ENCODE assay signal across 23 cellular contexts in the genomic region with DNA sequence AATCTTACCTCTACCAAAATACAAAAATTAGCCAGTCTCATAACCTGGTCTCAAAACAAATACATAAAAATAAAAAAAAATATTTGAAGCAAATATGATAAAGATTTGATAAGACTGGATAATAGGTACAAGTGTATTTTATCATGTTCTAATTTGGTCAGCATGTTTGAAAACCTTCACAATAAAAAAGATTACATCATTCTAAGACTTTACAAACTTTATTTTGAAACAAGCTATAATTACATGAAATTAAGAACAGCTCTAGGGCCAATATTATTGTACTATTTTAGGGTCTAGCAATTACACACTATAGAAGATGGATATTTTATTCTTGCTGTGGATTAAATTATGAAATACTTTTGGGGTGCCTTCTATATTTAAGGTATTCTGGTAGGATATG. TPM values are rescaled to one million over a fixed set of nuclear protein-coding genes. Genes with fewer than 3 reads are reported as not detected.
DNase-seq lines count a peak whose midpoint lies in the region; ATAC-seq, FAIRE-seq and TF ChIP-seq lines count a peak whose summit lies in the region.
"Had no signal": no experiment of that assay in that cellular context is flagged by ENCODE, and none has a peak within 500 bp of the region (broad histone marks: within the 10 kb centered on the region; RNA-seq: fewer than 3 reads in every experiment).

No MANE protein-coding gene starts in this region.

- TF ChIP-seq EP300 in HepG2 (IDR thresholded peaks at IDR 0.05; ENCODE audit: low read depth in 2 of 2, low read length in 2 of 2) (no peak), HepG2 (CRISPR knock-in tag; IDR thresholded peaks at IDR 0.05; ENCODE audit: borderline replicate concordance) (no peak)

- H3K36me3 Mint-ChIP-seq in T-helper 17 cell (ENCODE audit: low read depth): no peaks in the 10 kb centered on the region

- no TSS peak for BruUV-seq in HepG2 (replicated peaks; lab: Mats Ljungman, UMichigan)

- no peak for TF ChIP-seq POLR2A in HepG2 (IDR thresholded peaks at IDR 0.05; ENCODE audit: insufficient read depth in 1 of 2, low read depth in 2 of 2, low read length in 2 of 2)
- no peak for TF ChIP-seq POLR2A in right lobe of liver (IDR thresholded peaks at IDR 0.05)

- DNase-seq in HepG2 (ENCODE audit: low spot score) (no peak), right lobe of liver (no peak), T-helper 17 cell (no peak), kidney (no peak), NOMO-1 treated with dmso at 0.1 percent for 144 hours (lab: John Stamatoyannopoulos, UW; ENCODE audit: unreplicated experiment) (no peak), GM13977 (ENCODE audit: low spot score) (no peak), NCI-H1436 treated with DMSO at 0.1 percent for 48 hours (lab: John Stamatoyannopoulos, UW) (no peak)
- DNase-seq: 8988T; CD4-positive, CD25-positive, alpha-beta regulatory T cell; CD8-positive, alpha-beta T cell; DMS 273 treated with DMSO at 0.1 percent for 48 hours; DMS79; EL; GF-D8; GM23248; H7; HCEC 1CT had no signal

- H3K79me2 ChIP-seq in HepG2 (ENCODE audit: insufficient read depth, low read length): no peaks in the 10 kb centered on the region

- no peak for FAIRE-seq in HepG2 (lab: Jason Lieb, UNC)
- peak; percentile 68 for FAIRE-seq in kidney (lab: Jason Lieb, UNC)
- FAIRE-seq: D721Med, GM12892, H1 had no signal

- ATAC-seq in HepG2 (no peak), right lobe of liver (no peak), T-helper 17 cell (no peak)
- ATAC-seq: CD8-positive, alpha-beta T cell had no signal

- POLR2A ChIA-PET in HepG2 (lab: Yijun Ruan, JAX): no interaction called here

- H3K4me1 ChIP-seq in HepG2 (ENCODE audit: insufficient read depth, low read length) (no peaks in the 10 kb centered on the region), right lobe of liver (no peaks in the 10 kb centered on the region), kidney (ENCODE audit: control insufficient read depth in 1 of 2, insufficient read depth in 1 of 2, low read depth in 1 of 2, low read length in 2 of 2) (no peaks in the 10 kb centered on the region)
- H3K4me1 ChIP-seq: BLaER1 had no signal

- H3K4me3 Mint-ChIP-seq in T-helper 17 cell: no peak overlapping the region
- H3K4me3 Mint-ChIP-seq: B cell; CD4-positive, CD25-positive, alpha-beta regulatory T cell; CD8-positive, alpha-beta T cell had no signal

- no peaks in the 10 kb centered on the region for H3K27me3 ChIP-seq in HepG2 (ENCODE audit: control insufficient read depth in 1 of 2, insufficient read depth in 2 of 2, low read length in 2 of 2)
- H3K27me3 ChIP-seq in right lobe of liver: no peaks in the 10 kb centered on the region
- H3K27me3 ChIP-seq: BLaER1 had no signal

- peak overlapping the region; percentile 32 for H3K27ac Mint-ChIP-seq in T-helper 17 cell
- H3K27ac Mint-ChIP-seq: B cell; CD4-positive, CD25-positive, alpha-beta regulatory T cell; CD8-positive, alpha-beta T cell had no signal

- H3K9ac ChIP-seq in HepG2 (ENCODE audit: insufficient read depth, low read depth, low read length) (no peak overlapping the region), kidney (ENCODE audit: low read length in 2 of 2) (no peak overlapping the region)
- H3K9ac ChIP-seq: BLaER1, GM23248 had no signal

- H3K36me3 ChIP-seq in HepG2 (replicated peaks in 1 of 2; ENCODE audit: control insufficient read depth in 1 of 2, insufficient read depth in 2 of 2, low read length in 2 of 2) (peaks cover 8 to 26% of the 10 kb centered on the region in 2 experiments), right lobe of liver (peaks cover 0 to 35% (median 3%) of the 10 kb centered on the region in 4 donors), kidney (ENCODE audit: control insufficient read depth in 1 of 2, insufficient read depth in 2 of 2, low read length in 2 of 2) (peaks cover 3 to 15% of the 10 kb centered on the region in 2 donors)

- no peak for TF ChIP-seq RAD21 in HepG2 (CRISPR knock-in tag; IDR thresholded peaks at IDR 0.05)

- no peaks in the 10 kb centered on the region for H4K20me1 ChIP-seq in HepG2 (ENCODE audit: insufficient read depth, low read length)
- H4K20me1 ChIP-seq: BLaER1 had no signal

- H3K9me3 ChIP-seq in HepG2 (ENCODE audit: low read length) (no peaks in the 10 kb centered on the region), right lobe of liver (no peaks in the 10 kb centered on the region), T-helper 17 cell (ENCODE audit: control insufficient read depth, low read length, poor library complexity, severe bottlenecking) (no peaks in the 10 kb centered on the region), kidney (ENCODE audit: control insufficient read depth in 1 of 2, low read length in 2 of 2) (no peaks in the 10 kb centered on the region)
- H3K9me3 ChIP-seq: BLaER1 had no signal

- intact Hi-C loops in HepG2 (cut with micrococcal nuclease; ENCODE audit: unreplicated experiment): no loop called here
- intact Hi-C loops in right lobe of liver (cut with DNase I): no loop called here
- intact Hi-C loops in kidney (cut with DNase I): no loop called here

- H2AFZ ChIP-seq in HepG2 (ENCODE audit: low read length): no peak overlapping the region
- H2AFZ ChIP-seq: GM23248 had no signal

- H3K27ac ChIP-seq in HepG2 (ENCODE audit: extremely low read length, insufficient read depth, low read length) (no peak overlapping the region), right lobe of liver (no peak overlapping the region), kidney (ENCODE audit: low read depth in 2 of 2, low read length in 2 of 2) (no peak overlapping the region)
- H3K27ac ChIP-seq: BLaER1, C4-2B, GM23248 had no signal

- no peak for TF ChIP-seq CTCF in HepG2 (CRISPR knock-in tag; IDR thresholded peaks at IDR 0.05)
- no peak for TF ChIP-seq CTCF in right lobe of liver (IDR thresholded peaks at IDR 0.05)
- no peak for TF ChIP-seq CTCF in kidney (IDR thresholded peaks at IDR 0.05; ENCODE audit: borderline replicate concordance, extremely low read depth, insufficient read depth)
- TF ChIP-seq CTCF in GM13977 (IDR thresholded peaks at IDR 0.05; ENCODE audit: extremely low read depth, insufficient read depth, missing control alignments): no peak

- H3K4me2 ChIP-seq in HepG2 (ENCODE audit: low read depth, low read length): no peak overlapping the region
- H3K4me2 ChIP-seq: BLaER1 had no signal

- H3K4me1 Mint-ChIP-seq in T-helper 17 cell: no peaks in the 10 kb centered on the region
- H3K4me1 Mint-ChIP-seq: B cell had no signal

- in situ Hi-C loops in HepG2 (cut with HindIII; ENCODE audit: extremely low pct_ligation_motif_present, low pct_unique_long_range_greater_than_20kb): no loop called here
- in situ Hi-C loops in GM13977 (cut with MboI; ENCODE audit: low pct_unique_long_range_greater_than_20kb, low sequenced_read_pairs, unreplicated experiment): loop anchor here (25.0 kb wide), 1 partner anchor 207 kb away; the partner anchor contains the start of gene CXCR4

- no peaks in the 10 kb centered on the region for H3K27me3 Mint-ChIP-seq in T-helper 17 cell
- H3K27me3 Mint-ChIP-seq: B cell; CD4-positive, CD25-positive, alpha-beta regulatory T cell had no signal

- H3K4me3 ChIP-seq in HepG2 (replicated peaks in 1 of 3; ENCODE audit: insufficient read depth in 1 of 3, low read depth in 2 of 3, low read length in 3 of 3): no peak overlapping the region
- no peak overlapping the region for H3K4me3 ChIP-seq in right lobe of liver
- H3K4me3 ChIP-seq in kidney (ENCODE audit: low read length in 2 of 2): no peak overlapping the region
- H3K4me3 ChIP-seq: BLaER1, GM23248 had no signal

- CTCF ChIA-PET in HepG2 (lab: Yijun Ruan, JAX; ENCODE audit: low intra/inter-chr PET ratio, low total read pairs): no interaction called here

TF ChIP-seq in HepG2, 621 proteins besides CTCF, POLR2A, EP300 and RAD21 (continues in another document):
- TF ChIP-seq CCAR2 (optimal IDR thresholded peaks at IDR 0.05; ENCODE audit: low read depth, low read length) (no peak), ATF7 (IDR thresholded peaks at IDR 0.05) (peak; percentile 83), ATF7 (CRISPR knock-in tag; IDR thresholded peaks at IDR 0.05) (no peak), ZNF672 (CRISPR knock-in tag; IDR thresholded peaks at IDR 0.05) (no peak), ZNF597 (CRISPR knock-in tag; IDR thresholded peaks at IDR 0.05) (no peak), ZNF501 (CRISPR knock-in tag; IDR thresholded peaks at IDR 0.05) (no peak)

RNA-seq across cellular contexts. Expression of gene MCM6, which starts 29.4 kb away (rescaled TPM):
- total RNA-seq in HepG2 (2016; rRNA removed; fragmentation: Illumina TruSeq; extraction: Trizol) (18.7 and 48.5 TPM in 2 replicates), right lobe of liver (10 to 100 TPM in 2 of 6 experiments, 1 to 10 TPM in 4; 1.5 to 13.2 (median 4.7) TPM), T-helper 17 cell (10 to 100 TPM; 19.5 to 30.9 TPM), kidney (11.9 TPM)
- 2.9 and 3.3 TPM in 2 replicates for total RNA-seq in HepG2 (2016; cell fraction: cytosol; rRNA removed; fragmentation: Illumina TruSeq; extraction: Trizol; ENCODE audit: low read depth)
- total RNA-seq in HepG2 (2016; cell fraction: insoluble cytoplasmic fraction; rRNA removed; fragmentation: Illumina TruSeq; extraction: Trizol): 19.6 and 52.2 TPM in 2 replicates
- total RNA-seq in HepG2 (2016; cell fraction: membrane; rRNA removed; fragmentation: Illumina TruSeq; extraction: Trizol): 5.7 and 6.2 TPM in 2 replicates
- 18.5 and 20.1 TPM in 2 replicates for total RNA-seq in HepG2 (2016; cell fraction: nucleus; rRNA removed; fragmentation: Illumina TruSeq; extraction: Trizol)
- polyA plus RNA-seq in HepG2 (2011; rRNA removed) (6.1 and 9.7 TPM in 2 replicates), kidney (ENCODE audit: insufficient read depth, low read depth, low replicate concordance) (10.1 TPM)
- polyA plus RNA-seq in HepG2 (2011; cell fraction: cytosol; rRNA removed): 6.6 TPM in 2 replicates
- polyA plus RNA-seq in HepG2 (2011; cell fraction: nucleus; rRNA removed): 2.8 and 3.3 TPM in 2 replicates
- 8.0 and 12.3 TPM in 2 replicates for polyA plus RNA-seq in HepG2 (2012)
- 1.3 and 1.7 TPM in 2 replicates for polyA plus RNA-seq in HepG2 (2016; cell fraction: cytosol; fragmentation: Illumina TruSeq; extraction: Trizol; ENCODE audit: low read depth)
- 48.5 and 50.3 TPM in 2 replicates for polyA plus RNA-seq in HepG2 (2016; cell fraction: insoluble cytoplasmic fraction; fragmentation: Illumina TruSeq; extraction: Trizol; ENCODE audit: low read depth)
- 2.9 and 3.0 TPM in 2 replicates for polyA plus RNA-seq in HepG2 (2016; cell fraction: membrane; fragmentation: Illumina TruSeq; extraction: Trizol; ENCODE audit: low read depth)
- 22.1 and 25.3 TPM in 2 replicates for polyA plus RNA-seq in HepG2 (2016; cell fraction: nucleus; fragmentation: Illumina TruSeq; extraction: Trizol; ENCODE audit: insufficient read depth, low read depth)
- polyA minus RNA-seq in HepG2 (2011; rRNA and poly(A)+ RNA removed; ENCODE audit: low replicate concordance): 10.7 and 78.5 TPM in 2 replicates
- polyA minus RNA-seq in HepG2 (2011; cell fraction: cytosol; rRNA and poly(A)+ RNA removed): 9.1 and 11.2 TPM in 2 replicates
- polyA minus RNA-seq in HepG2 (2011; cell fraction: nucleus; rRNA and poly(A)+ RNA removed): 8.8 and 9.1 TPM in 2 replicates
